Comparison of ENCODE assay signal across 22 cellular contexts in genomic region chr14:93106541-93107156, GRCh38. TPM values are rescaled to one million over a fixed set of nuclear protein-coding genes. Genes with fewer than 3 reads are reported as not detected.
DNase-seq lines count a peak whose midpoint lies in the region; ATAC-seq and TF ChIP-seq lines count a peak whose summit lies in the region.
"Had no signal": no experiment of that assay in that cellular context is flagged by ENCODE, and none has a peak within 500 bp of the region (broad histone marks: within the 10 kb centered on the region; RNA-seq: fewer than 3 reads in every experiment).

No MANE protein-coding gene starts in this region.

- CTCF ChIA-PET in CD4-positive, alpha-beta T cell (lab: Charles Lee), result no interaction called here

- H3K27ac Mint-ChIP-seq in CD14-positive monocyte, result peak overlapping the region in 5 of 7 donors; percentile 77 to 89 (median 88)
- H3K27ac Mint-ChIP-seq in CD4-positive, alpha-beta T cell, result peak overlapping the region; percentile 33
- H3K27ac Mint-ChIP-seq: activated naive CD4-positive, alpha-beta T cell treated with anti-CD3 and anti-CD28 coated beads, Interleukin-2, amount 10 ng/mL, durations not matched to agents 7 days and 5 days; stimulated activated naive CD8-positive, alpha-beta T cell treated with anti-CD3 and anti-CD28 coated beads, Interleukin-15, Interleukin-2, amounts not matched to agents 100 ng/mL and 50 ng/mL, for 24 hours had no signal

- peaks cover 4% of the 10 kb centered on the region; the same call in 1 of the 2 replicates for H3K36me3 ChIP-seq in RWPE2 (ENCODE audit: low read depth)
- H3K36me3 ChIP-seq in right lobe of liver, result no peaks in the 10 kb centered on the region
- H3K36me3 ChIP-seq: heart left ventricle, thoracic aorta had no signal

- peaks cover 93% of the 10 kb centered on the region for H3K4me1 Mint-ChIP-seq in CD14-positive monocyte
- H3K4me1 Mint-ChIP-seq in CD4-positive, alpha-beta T cell (ENCODE audit: low read depth), result peaks cover 21% of the 10 kb centered on the region

- no peaks in the 10 kb centered on the region for H3K9me3 ChIP-seq in CD4-positive, alpha-beta T cell (ENCODE audit: control insufficient read depth, low read length)
- H3K9me3 ChIP-seq in RWPE2 (ENCODE audit: severe bottlenecking) (no peaks in the 10 kb centered on the region), right lobe of liver (no peaks in the 10 kb centered on the region)
- H3K9me3 ChIP-seq: heart left ventricle, psoas muscle, SJSA1, thoracic aorta had no signal

- DNase-seq in CD14-positive monocyte (ENCODE audit: low spot score), result no peak
- DNase-seq in CD4-positive, alpha-beta T cell, result no peak
- no peak for DNase-seq in RWPE2 (ENCODE audit: low spot score)
- DNase-seq in right lobe of liver, result peak in 1 of 3 donors; percentile 65
- DNase-seq in NCI-H345 (lab: John Stamatoyannopoulos, UW), result no peak
- DNase-seq in NCI-H510A treated with DMSO at 0.1 percent for 48 hours (lab: John Stamatoyannopoulos, UW), result no peak
- DNase-seq: activated CD4-positive, CD25-positive, alpha-beta regulatory T cell treated with anti-CD3 and anti-CD28 coated beads, Interleukin-2, amount 50 U/mL, for 72 hours; activated naive CD4-positive, alpha-beta T cell treated with anti-CD3 and anti-CD28 coated beads, Interleukin-2, amount 10 ng/mL, durations not matched to agents 7 days and 5 days; aorta; endodermal cell; foreskin fibroblast; heart left ventricle; IMR-90; NCI-H1048; NCI-H1694 treated with DMSO at 0.1 percent for 48 hours; NCI-H524; psoas muscle had no signal

- no peak for TF ChIP-seq CTCF in CD14-positive monocyte (IDR thresholded peaks at IDR 0.05)
- TF ChIP-seq CTCF in CD4-positive, alpha-beta T cell (IDR thresholded peaks at IDR 0.05), result no peak
- TF ChIP-seq CTCF in RWPE2 (IDR thresholded peaks at IDR 0.05; ENCODE audit: poor library complexity, severe bottlenecking), result no peak
- TF ChIP-seq CTCF in right lobe of liver (IDR thresholded peaks at IDR 0.05), result no peak

- 33% methylated on average over 2 of the region's 6 CpGs for WGBS in right lobe of liver (ENCODE audit: insufficient coverage, low coverage, low lambda C conversion rate, missing lambda C conversion rate)

- no peaks in the 10 kb centered on the region for H3K27me3 ChIP-seq in CD4-positive, alpha-beta T cell (ENCODE audit: control insufficient read depth, insufficient read depth, low read length)
- H3K27me3 ChIP-seq in RWPE2 (ENCODE audit: insufficient read depth, poor library complexity, severe bottlenecking) (no peaks in the 10 kb centered on the region), right lobe of liver (no peaks in the 10 kb centered on the region)
- H3K27me3 ChIP-seq: heart left ventricle, SJSA1 had no signal

- intact Hi-C loops in CD14-positive monocyte (cut with micrococcal nuclease) (loop anchor here (5.0 kb wide), 2 partner anchors 34 to 46 kb away; no protein-coding TSS in a partner anchor), right lobe of liver (cut with DNase I) (loop anchor here in 1 of 2 donors (5.0 kb wide), 1 partner anchor 154 kb away; no protein-coding TSS in a partner anchor)
- intact Hi-C loops in CD4-positive, alpha-beta T cell (cut with DNase I, micrococcal nuclease), result no loop called here

- H3K36me3 Mint-ChIP-seq in CD14-positive monocyte, result peaks cover 8 to 23% of the 10 kb centered on the region in 2 donors
- no peaks in the 10 kb centered on the region for H3K36me3 Mint-ChIP-seq in CD4-positive, alpha-beta T cell (ENCODE audit: low read depth)

- POLR2A ChIA-PET in CD4-positive, alpha-beta T cell (lab: Charles Lee), result interaction anchor here (1.0 kb wide), 1 partner anchor 9 kb away, joined by 3 read pairs; the partner anchor contains the start of gene ITPK1

- peaks cover 34% of the 10 kb centered on the region for H3K4me1 ChIP-seq in RWPE2 (ENCODE audit: insufficient read depth, poor library complexity, severe bottlenecking)
- peaks cover 0 to 40% (median 19%) of the 10 kb centered on the region in 4 donors for H3K4me1 ChIP-seq in right lobe of liver
- H3K4me1 ChIP-seq: psoas muscle had no signal

- no peaks in the 10 kb centered on the region for H3K9me3 Mint-ChIP-seq in CD14-positive monocyte
- H3K9me3 Mint-ChIP-seq in CD4-positive, alpha-beta T cell, result no peaks in the 10 kb centered on the region
- H3K9me3 Mint-ChIP-seq: activated naive CD4-positive, alpha-beta T cell treated with anti-CD3 and anti-CD28 coated beads, Interleukin-2, amount 10 ng/mL, durations not matched to agents 7 days and 5 days; endodermal cell; stimulated activated naive CD8-positive, alpha-beta T cell treated with anti-CD3 and anti-CD28 coated beads, Interleukin-15, Interleukin-2, amounts not matched to agents 100 ng/mL and 50 ng/mL, for 24 hours had no signal

- ATAC-seq in CD4-positive, alpha-beta T cell (ENCODE audit: poor library complexity), result no peak
- ATAC-seq in RWPE2 (ENCODE audit: low read depth), result 0 out of 3 replicates have a peak, but pooled peaks have one; percentile 4
- peak; percentile 66 to 79 (median 72) for ATAC-seq in right lobe of liver
- ATAC-seq in HG03045 (IDR thresholded peaks at IDR 0.05; ENCODE audit: unreplicated experiment), result no peak
- ATAC-seq: heart left ventricle, psoas muscle had no signal

- peaks cover 0 to 4% (median 0%) of the 10 kb centered on the region in 3 donors for H3K27me3 Mint-ChIP-seq in CD14-positive monocyte (ENCODE audit: low read depth in 3 of 3)
- no peaks in the 10 kb centered on the region for H3K27me3 Mint-ChIP-seq in CD4-positive, alpha-beta T cell
- H3K27me3 Mint-ChIP-seq: activated naive CD4-positive, alpha-beta T cell treated with anti-CD3 and anti-CD28 coated beads, Interleukin-2, amount 10 ng/mL, durations not matched to agents 7 days and 5 days; stimulated activated naive CD8-positive, alpha-beta T cell treated with anti-CD3 and anti-CD28 coated beads, Interleukin-15, Interleukin-2, amounts not matched to agents 100 ng/mL and 50 ng/mL, for 24 hours had no signal

- no peak for TF ChIP-seq POLR2A in right lobe of liver (IDR thresholded peaks at IDR 0.05)

- no peak overlapping the region for H3K27ac ChIP-seq in CD4-positive, alpha-beta T cell (ENCODE audit: low read depth, low read length)
- H3K27ac ChIP-seq in RWPE2 (ENCODE audit: poor library complexity, severe bottlenecking), result peak overlapping the region; percentile 65
- H3K27ac ChIP-seq in right lobe of liver, result peak overlapping the region; percentile 28 to 84 (median 52)
- H3K27ac ChIP-seq: coronary artery, psoas muscle, SJSA1, thoracic aorta had no signal

- H3K4me3 Mint-ChIP-seq in CD14-positive monocyte, result peak overlapping the region; percentile 2 to 26
- no peak overlapping the region for H3K4me3 Mint-ChIP-seq in CD4-positive, alpha-beta T cell
- H3K4me3 Mint-ChIP-seq: activated naive CD4-positive, alpha-beta T cell treated with anti-CD3 and anti-CD28 coated beads, Interleukin-2, amount 10 ng/mL, durations not matched to agents 7 days and 5 days; endodermal cell; stimulated activated naive CD8-positive, alpha-beta T cell treated with anti-CD3 and anti-CD28 coated beads, Interleukin-15, Interleukin-2, amounts not matched to agents 100 ng/mL and 50 ng/mL, for 24 hours had no signal

- H3K4me3 ChIP-seq in RWPE2 (ENCODE audit: severe bottlenecking) (no peak overlapping the region), right lobe of liver (no peak overlapping the region)
- H3K4me3 ChIP-seq: coronary artery, heart left ventricle, psoas muscle, SJSA1, thoracic aorta had no signal

RNA-seq across cellular contexts. Expression of gene ITPK1, which starts 9.1 kb away (rescaled TPM):
- polyA plus RNA-seq in CD14-positive monocyte, result 10 to 100 TPM; 57.1 to 63.0 TPM
- total RNA-seq in CD4-positive, alpha-beta T cell, result 10 to 100 TPM; 19.0 to 20.6 TPM
- 10 to 100 TPM; 28.4 to 61.0 (median 40.0) TPM for total RNA-seq in right lobe of liver

Comparison
In these comparisons a context has a peak if more than half of its experiments do, and no peak if none do; other contexts are left out.
1. ATAC-seq: peak in RWPE2 (single experiment) and right lobe of liver (4 of 4); none in CD4-positive, alpha-beta T cell (single experiment) and HG03045 (single experiment).
2. intact Hi-C loops: an anchor here in CD14-positive monocyte (5.0 kb wide); none called in CD4-positive, alpha-beta T cell.